Comparison of ENCODE assay signal across 8 cellular contexts in the genomic region with DNA sequence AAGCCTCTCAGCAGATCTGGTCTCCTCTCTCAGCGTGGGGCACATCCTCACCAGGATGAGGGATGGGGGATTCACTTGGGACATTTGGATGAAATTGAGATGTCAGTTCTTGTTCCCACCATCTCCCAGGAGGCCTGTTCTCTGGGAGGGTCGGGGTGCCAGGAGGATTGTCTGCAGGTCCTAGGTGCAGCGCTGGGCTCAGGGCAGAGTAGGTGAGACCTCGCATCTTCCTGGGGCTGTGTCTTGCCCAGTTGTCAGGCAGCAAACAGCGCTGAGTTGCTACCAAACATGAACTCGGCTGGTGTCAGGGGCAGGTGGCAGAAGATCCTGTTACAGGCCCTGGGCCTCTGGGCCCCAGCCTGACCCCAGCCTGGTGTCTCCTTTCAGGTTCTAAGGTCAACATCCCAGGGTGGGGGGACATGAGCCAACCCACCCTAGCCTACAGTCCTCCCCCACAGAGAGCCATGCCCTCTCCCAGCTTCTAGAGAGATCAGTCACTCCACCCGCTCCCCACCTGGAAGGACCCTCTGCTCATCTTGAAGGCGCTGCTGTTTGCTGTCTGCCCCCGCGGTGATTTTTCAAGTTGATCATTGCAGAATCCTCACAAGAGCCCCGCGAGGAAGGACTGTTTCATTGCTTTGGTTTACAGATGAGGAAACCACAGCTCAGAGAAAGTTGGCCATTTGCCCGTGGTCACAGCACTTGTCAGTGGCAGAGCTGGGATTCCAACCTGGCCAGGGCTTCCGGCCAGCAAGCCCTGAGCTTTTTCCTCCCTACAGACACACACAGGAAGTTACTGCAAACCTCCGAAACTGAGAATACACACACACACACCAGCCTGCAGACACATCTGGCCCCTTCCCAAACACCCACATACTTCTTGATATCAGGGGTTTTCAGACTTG.
A peak's percentile ranks its signal among the peaks of the same experiment; 100 is the strongest.
DNase-seq lines count a peak whose midpoint lies in the region; ATAC-seq and TF ChIP-seq lines count a peak whose summit lies in the region.

No MANE protein-coding gene starts in this region.

- peak; percentile 69 for ATAC-seq in GM19324 (IDR thresholded peaks at IDR 0.05; ENCODE audit: low FRiP score, unreplicated experiment)
- ATAC-seq in HG03378 (IDR thresholded peaks at IDR 0.05; ENCODE audit: unreplicated experiment), result peak; percentile 73

- H3K9me3 ChIP-seq in muscle layer of colon (ENCODE audit: low read length) (no peaks in the 10 kb centered on the region), transverse colon (no peaks in the 10 kb centered on the region)

- H3K27me3 ChIP-seq in muscle layer of colon (ENCODE audit: control insufficient read depth in 1 of 2, insufficient read depth in 2 of 2, low read length in 2 of 2) (no peaks in the 10 kb centered on the region), transverse colon (no peaks in the 10 kb centered on the region)

- peaks cover 9% of the 10 kb centered on the region for H3K36me3 ChIP-seq in muscle layer of colon (ENCODE audit: insufficient read depth, low read length)
- H3K36me3 ChIP-seq in transverse colon, result no peaks in the 10 kb centered on the region

- in situ Hi-C loops in transverse colon (cut with MboI; ENCODE audit: low pct_ligation_motif_present in 1 of 4, low pct_unique_long_range_greater_than_20kb in 1 of 4, low sequenced_read_pairs in 3 of 4), result no loop called here

- intact Hi-C loops in transverse colon (cut with DNase I; ENCODE audit: low total_unique reads), result no loop called here

- no peak for TF ChIP-seq CTCF in coronary artery (IDR thresholded peaks at IDR 0.05)
- TF ChIP-seq CTCF in transverse colon (IDR thresholded peaks at IDR 0.05), result no peak

- peak overlapping the region; percentile 3 for H3K4me3 ChIP-seq in coronary artery
- no peak overlapping the region for H3K4me3 ChIP-seq in muscle layer of colon (ENCODE audit: low read depth in 1 of 2, low read length in 2 of 2)
- H3K4me3 ChIP-seq in transverse colon, result no peak overlapping the region

- H3K9ac ChIP-seq in muscle layer of colon (ENCODE audit: low read length), result no peak overlapping the region

- H3K4me1 ChIP-seq in muscle layer of colon (ENCODE audit: insufficient read depth, low read length) (peaks cover 83% of the 10 kb centered on the region), transverse colon (peaks cover 52 to 76% (median 63%) of the 10 kb centered on the region in 4 donors)

- no peak for TF ChIP-seq POLR2A in transverse colon (IDR thresholded peaks at IDR 0.05)

- peak in 9 of 14 donors; percentile 40 to 65 (median 57) for DNase-seq in C1 segment of cervical spinal cord (lab: John Stamatoyannopoulos, UW)
- peak; percentile 12 for DNase-seq in T-helper 22 cell (ENCODE audit: low read depth)
- DNase-seq in coronary artery (ENCODE audit: low spot score), result peak; percentile 91
- DNase-seq in transverse colon, result peak; percentile 77
- DNase-seq in mesenteric fat pad (ENCODE audit: low spot score), result no peak

- WGBS in transverse colon (ENCODE audit: low coverage in 1 of 2), 2 donors, result 66% methylated on average over 15 of the region's 15 CpGs; no CpG with 5 or more reads in 1 of the 2 donors

- H3K27ac ChIP-seq in coronary artery (peak overlapping the region; percentile 97), muscle layer of colon (ENCODE audit: low read depth, low read length) (peak overlapping the region; percentile 90), transverse colon (peak overlapping the region; percentile 87 to 92 (median 90))

- TF ChIP-seq EP300 in transverse colon (IDR thresholded peaks at IDR 0.05; ENCODE audit: low read depth), result no peak
